In the genomic region with DNA sequence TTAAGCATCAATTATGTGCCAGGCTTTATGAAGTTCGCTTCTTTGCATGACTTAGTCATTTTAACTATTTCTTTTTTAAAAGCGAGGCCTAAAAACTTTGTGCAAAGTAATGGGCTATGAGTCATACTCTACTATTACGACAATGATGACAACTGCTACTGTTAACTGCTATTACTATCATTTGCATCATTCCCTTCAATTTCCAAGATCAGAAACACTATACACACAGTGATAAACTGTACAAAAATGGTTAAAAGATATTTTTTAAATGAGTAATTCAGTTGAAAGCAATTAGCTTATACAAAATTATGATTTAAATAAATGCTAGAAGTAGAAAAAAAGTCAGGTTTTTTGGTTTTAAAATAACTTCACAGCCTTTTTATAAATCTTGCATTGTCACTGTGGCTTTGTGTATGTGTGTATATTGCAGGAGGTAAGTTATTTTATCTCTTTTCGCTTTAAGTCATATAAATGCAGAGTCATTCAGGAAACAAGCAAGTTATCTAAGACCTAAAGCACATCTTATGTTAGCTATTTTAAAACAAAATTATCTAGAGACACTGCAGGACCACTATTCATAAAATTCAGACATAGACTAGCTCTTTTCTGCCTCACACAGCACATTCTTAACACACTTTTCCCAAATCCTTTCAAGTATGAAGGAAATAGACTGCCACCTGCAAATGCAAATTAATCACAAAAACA, we compare ENCODE assay signal across 11 cellular contexts. TPM values are rescaled to one million over a fixed set of nuclear protein-coding genes. Genes with fewer than 3 reads are reported as not detected.
DNase-seq lines count a peak whose midpoint lies in the region; ATAC-seq, FAIRE-seq and TF ChIP-seq lines count a peak whose summit lies in the region.
"Had no signal": no experiment of that assay in that cellular context is flagged by ENCODE, and none has a peak within 500 bp of the region (broad histone marks: within the 10 kb centered on the region; RNA-seq: fewer than 3 reads in every experiment).

No MANE protein-coding gene starts in this region.

- 0 out of 2 replicates have a peak, but pooled peaks cover 5% of the 10 kb centered on the region for H3F3A ChIP-seq in PC-9 (ENCODE audit: insufficient read depth, low read depth)

- no peaks in the 10 kb centered on the region for H3K79me2 ChIP-seq in PC-9 (ENCODE audit: low read depth)

- no peak overlapping the region for H3K4me3 ChIP-seq in PC-9
- H3K4me3 ChIP-seq: upper lobe of left lung had no signal

- H2AFZ ChIP-seq in PC-9 = peak overlapping the region; percentile 27; the same call in 1 of the 2 replicates

- no peaks in the 10 kb centered on the region for H3K27me3 ChIP-seq in PC-9 (ENCODE audit: insufficient read depth, low read depth)
- H3K27me3 ChIP-seq: upper lobe of left lung had no signal

- no peaks in the 10 kb centered on the region for H4K20me1 ChIP-seq in PC-9 (ENCODE audit: insufficient read depth)

- peak; percentile 30 for TF ChIP-seq POLR2A in erythroblast (IDR thresholded peaks at IDR 0.05; ENCODE audit: low read length)

- CTCF ChIA-PET in PC-9 (lab: Charles Lee) = no interaction called here

- no peak for FAIRE-seq in urothelium cell line (lab: Jason Lieb, UNC)

- peak overlapping the region; percentile 99 for H3K27ac ChIP-seq in PC-9
- H3K27ac ChIP-seq: upper lobe of left lung had no signal

- peaks cover 14% of the 10 kb centered on the region for H3K4me1 ChIP-seq in PC-9 (replicated peaks; ENCODE audit: insufficient read depth)
- H3K4me1 ChIP-seq: upper lobe of left lung had no signal

- peak overlapping the region; percentile 46 for H3K4me2 ChIP-seq in PC-9

- H3K9me2 ChIP-seq in PC-9 (ENCODE audit: insufficient read depth) = no peaks in the 10 kb centered on the region

- peaks cover 3% of the 10 kb centered on the region; the same call in 1 of the 2 replicates for H3K9me3 ChIP-seq in PC-9 (ENCODE audit: insufficient read depth, low read depth)
- H3K9me3 ChIP-seq: upper lobe of left lung had no signal

- POLR2A ChIA-PET in PC-9 (lab: Charles Lee; ENCODE audit: unreplicated experiment) = no interaction called here

- TF ChIP-seq CTCF in PC-9 (conservative IDR thresholded peaks at IDR 0.05) = no peak

- intact Hi-C loops in PC-9 (cut with micrococcal nuclease; ENCODE audit: unreplicated experiment) = no loop called here

- ATAC-seq in HG02870 (IDR thresholded peaks at IDR 0.05; ENCODE audit: unreplicated experiment) (no peak), HG02763 (IDR thresholded peaks at IDR 0.05; ENCODE audit: unreplicated experiment) (no peak), GM21367 (IDR thresholded peaks at IDR 0.05; ENCODE audit: unreplicated experiment) (no peak)

- DNase-seq in SKM-1 treated with dmso at 0.1 percent for 144 hours (lab: John Stamatoyannopoulos, UW; ENCODE audit: unreplicated experiment) = peak; percentile 61
- DNase-seq in SKM-1 (lab: John Stamatoyannopoulos, UW; ENCODE audit: unreplicated experiment) = no peak
- peak in 1 of 2 experiments; percentile 47 for DNase-seq in PC-9
- DNase-seq in erythroblast (lab: John Stamatoyannopoulos, UW) = peak; percentile 84 to 92
- peak; percentile 25 for DNase-seq in urothelium cell line (ENCODE audit: low spot score)
- DNase-seq: NCI-H1436 treated with DMSO at 0.1 percent for 48 hours, upper lobe of left lung had no signal

- H3K36me3 ChIP-seq in PC-9 (ENCODE audit: low read depth) = no peaks in the 10 kb centered on the region
- H3K36me3 ChIP-seq: upper lobe of left lung had no signal

- BruUV-seq in PC-9 (replicated peaks; lab: Mats Ljungman, UMichigan) = no TSS peak

RNA-seq across cellular contexts. Expression of a gene that starts 18.5 kb away (rescaled TPM):
- total RNA-seq in PC-9 (2021) = not detected in 2 replicates

RNA-seq across cellular contexts. Expression of a gene that starts 42.0 kb away (rescaled TPM):
- 1.6 and 1.7 TPM in 2 replicates for total RNA-seq in PC-9 (2021)

RNA-seq across cellular contexts. Expression of a gene that starts 58.5 kb away (rescaled TPM):
- not detected in 2 replicates for total RNA-seq in PC-9 (2021)
- total RNA-seq: cerebellum had no signal
